25 cellular contexts compared by ENCODE assay signal in the genomic region with DNA sequence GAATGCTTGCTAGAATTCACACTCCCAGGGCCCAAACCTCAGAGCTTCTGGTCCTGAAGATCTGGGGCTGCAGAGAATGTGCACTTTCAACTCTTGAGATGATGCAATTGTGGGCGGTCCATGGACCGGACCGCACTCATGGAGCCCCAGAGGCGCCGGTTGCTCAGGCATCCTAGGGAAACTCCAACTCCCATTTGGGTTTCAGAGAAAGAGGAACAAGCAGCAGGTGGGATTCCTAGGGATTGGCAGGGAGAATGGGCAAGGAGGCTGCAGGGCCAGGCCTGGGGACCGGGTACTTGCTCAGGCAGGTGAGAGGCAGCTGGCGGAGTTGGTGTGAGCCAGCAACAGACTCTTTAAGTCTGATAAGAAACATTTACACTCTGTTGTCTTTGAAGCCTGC. TPM values are rescaled to one million over a fixed set of nuclear protein-coding genes. Genes with fewer than 3 reads are reported as not detected.
"Had no signal": no experiment of that assay in that cellular context is flagged by ENCODE, and none has a peak within 500 bp of the region (broad histone marks: within the 10 kb centered on the region; RNA-seq: fewer than 3 reads in every experiment).

No MANE protein-coding gene starts in this region.

- H3K36me3 ChIP-seq: left ventricle myocardium inferior, neural progenitor cell, pancreas, WERI-Rb-1 had no signal

- H3K9me3 Mint-ChIP-seq: activated CD4-positive, alpha-beta memory T cell treated with anti-CD3 and anti-CD28 coated beads for 36 hours; activated naive CD8-positive, alpha-beta T cell treated with anti-CD3 and anti-CD28 coated beads, Interleukin-2, amount 10 ng/mL, durations not matched to agents 7 days and 5 days; activated T-helper 17 cell treated with anti-CD3 and anti-CD28 coated beads, Interleukin-2, amount 50 U/mL, for 72 hours; neural progenitor cell; stimulated activated memory B cell treated with anti-CD40 and anti-IgM and Interleukin-4, amounts not matched to agents 10 μg/mL and 1 μg/mL and 100 μg/mL, for 72 hours; type B pancreatic cell had no signal

- H3K4me3 Mint-ChIP-seq: activated CD4-positive, alpha-beta memory T cell treated with anti-CD3 and anti-CD28 coated beads for 36 hours; activated CD4-positive, alpha-beta T cell treated with anti-CD3 and anti-CD28 coated beads for 36 hours; activated naive CD8-positive, alpha-beta T cell treated with anti-CD3 and anti-CD28 coated beads, Interleukin-2, amount 10 ng/mL, durations not matched to agents 7 days and 5 days; activated T-helper 17 cell treated with anti-CD3 and anti-CD28 coated beads, Interleukin-2, amount 50 U/mL, for 72 hours; naive thymus-derived CD4-positive, alpha-beta T cell; neural progenitor cell; stimulated activated memory B cell treated with anti-CD40 and anti-IgM and Interleukin-4, amounts not matched to agents 10 μg/mL and 1 μg/mL and 100 μg/mL, for 72 hours; type B pancreatic cell had no signal

- H3K27me3 ChIP-seq: body of pancreas, neural progenitor cell, pancreas, testis had no signal

- H3K4me2 ChIP-seq: neural progenitor cell had no signal

- H3K9me3 ChIP-seq: body of pancreas, left ventricle myocardium inferior, pancreas, testis had no signal

- H3K4me3 ChIP-seq: body of pancreas, dorsolateral prefrontal cortex, left ventricle myocardium inferior, neural progenitor cell, pancreas, testis had no signal

- DNase-seq: activated CD4-positive, alpha-beta memory T cell treated with anti-CD3 and anti-CD28 coated beads for 36 hours; activated CD4-positive, alpha-beta T cell treated with anti-CD3 and anti-CD28 coated beads for 36 hours; activated naive CD4-positive, alpha-beta T cell treated with Interleukin-2 at 50 U/mL for 16 hours; activated naive CD8-positive, alpha-beta T cell treated with anti-CD3 and anti-CD28 coated beads, Interleukin-2, amount 10 ng/mL, durations not matched to agents 7 days and 5 days; activated T-cell treated with anti-CD3 and anti-CD28 coated beads, Interleukin-2, amount 50 U/mL, for 1 hour; body of pancreas; caudate nucleus; dorsolateral prefrontal cortex; foreskin fibroblast; glutamatergic neuron; hippocampal formation; islet precursor cell; left ventricle myocardium inferior; naive thymus-derived CD4-positive, alpha-beta T cell; pancreas; stimulated activated CD4-positive, alpha-beta T cell treated with anti-CD3 and anti-CD28 coated beads, Interleukin-4, amount 100 ng/mL, for 4 hours; SW 1271; T-helper 2 cell; testis; WERI-Rb-1 had no signal

- H3K36me3 Mint-ChIP-seq: activated CD4-positive, alpha-beta memory T cell treated with anti-CD3 and anti-CD28 coated beads for 36 hours; activated naive CD8-positive, alpha-beta T cell treated with anti-CD3 and anti-CD28 coated beads, Interleukin-2, amount 10 ng/mL, durations not matched to agents 7 days and 5 days; neural progenitor cell; stimulated activated memory B cell treated with anti-CD40 and anti-IgM and Interleukin-4, amounts not matched to agents 10 μg/mL and 1 μg/mL and 100 μg/mL, for 72 hours; type B pancreatic cell had no signal

- H3K27ac Mint-ChIP-seq: activated CD4-positive, alpha-beta memory T cell treated with anti-CD3 and anti-CD28 coated beads for 36 hours; activated CD4-positive, alpha-beta T cell treated with anti-CD3 and anti-CD28 coated beads for 36 hours; activated naive CD8-positive, alpha-beta T cell treated with anti-CD3 and anti-CD28 coated beads, Interleukin-2, amount 10 ng/mL, durations not matched to agents 7 days and 5 days; activated T-helper 17 cell treated with anti-CD3 and anti-CD28 coated beads, Interleukin-2, amount 50 U/mL, for 72 hours; naive thymus-derived CD4-positive, alpha-beta T cell; neural progenitor cell; stimulated activated memory B cell treated with anti-CD40 and anti-IgM and Interleukin-4, amounts not matched to agents 10 μg/mL and 1 μg/mL and 100 μg/mL, for 72 hours; type B pancreatic cell had no signal

- H3K4me1 Mint-ChIP-seq: activated CD4-positive, alpha-beta T cell treated with anti-CD3 and anti-CD28 coated beads for 36 hours; activated naive CD8-positive, alpha-beta T cell treated with anti-CD3 and anti-CD28 coated beads, Interleukin-2, amount 10 ng/mL, durations not matched to agents 7 days and 5 days; activated T-helper 17 cell treated with anti-CD3 and anti-CD28 coated beads, Interleukin-2, amount 50 U/mL, for 72 hours; stimulated activated memory B cell treated with anti-CD40 and anti-IgM and Interleukin-4, amounts not matched to agents 10 μg/mL and 1 μg/mL and 100 μg/mL, for 72 hours had no signal

- H2AFZ ChIP-seq: neural progenitor cell had no signal

- H3K4me1 ChIP-seq: body of pancreas, left ventricle myocardium inferior, neural progenitor cell, pancreas, testis had no signal

- ATAC-seq: activated CD4-positive, alpha-beta T cell treated with anti-CD3 and anti-CD28 coated beads for 36 hours; activated T-helper 17 cell treated with anti-CD3 and anti-CD28 coated beads, Interleukin-2, amount 50 U/mL, for 72 hours; body of pancreas; naive thymus-derived CD4-positive, alpha-beta T cell; pancreas; sciatic nerve; stimulated activated memory B cell treated with anti-CD40 and anti-IgM and Interleukin-4, amounts not matched to agents 10 μg/mL and 1 μg/mL and 100 μg/mL, for 72 hours had no signal

- FAIRE-seq: pancreas had no signal

- H3K27ac ChIP-seq: body of pancreas, dorsolateral prefrontal cortex, left ventricle myocardium inferior, neural progenitor cell, pancreas, testis, WERI-Rb-1 had no signal

- H3K9ac ChIP-seq: neural progenitor cell had no signal

RNA-seq across cellular contexts. Expression of gene NOX5, which starts 3.5 kb away (rescaled TPM):
- total RNA-seq: activated CD4-positive, alpha-beta T cell treated with anti-CD3 and anti-CD28 coated beads for 36 hours; activated T-helper 17 cell treated with anti-CD3 and anti-CD28 coated beads, Interleukin-2, amount 50 U/mL, for 72 hours; left ventricle myocardium inferior had no signal
- polyA plus RNA-seq: naive thymus-derived CD4-positive, alpha-beta T cell had no signal
